ENCODE assay signal across 8 cellular contexts in the genomic region with DNA sequence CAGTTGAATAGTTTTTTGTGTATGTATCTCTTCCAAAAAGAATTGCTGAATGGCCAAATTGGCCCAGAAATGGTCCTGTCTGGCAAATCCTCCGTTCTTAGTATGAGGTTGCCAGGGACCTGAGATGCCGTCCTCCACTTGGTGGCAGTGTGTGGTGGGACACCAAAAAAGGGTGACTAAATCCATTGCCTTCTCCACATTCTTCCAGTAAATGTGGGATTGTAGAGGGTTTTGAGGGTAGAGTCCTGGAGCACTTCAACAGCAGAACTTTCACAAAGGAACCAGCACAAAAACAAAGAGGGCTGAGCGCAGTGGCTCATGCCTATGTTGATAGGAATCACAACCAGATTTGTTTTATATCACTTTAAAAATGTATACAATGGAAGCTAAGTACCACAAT.
DNase-seq lines count a peak whose midpoint lies in the region; ATAC-seq and TF ChIP-seq lines count a peak whose summit lies in the region.

No MANE protein-coding gene starts in this region.

- ATAC-seq in activated CD4-positive, CD25-positive, alpha-beta regulatory T cell treated with anti-CD3 and anti-CD28 coated beads, Interleukin-2, amount 50 U/mL, for 24 hours: no peak
- no peak for ATAC-seq in GM18873 (IDR thresholded peaks at IDR 0.05; ENCODE audit: low FRiP score, unreplicated experiment)

- no peaks in the 10 kb centered on the region for H3F3A ChIP-seq in OCI-LY1 (ENCODE audit: insufficient read depth, low read length)

- H2AFZ ChIP-seq in OCI-LY1 (ENCODE audit: low read length): no peak overlapping the region

- H3K4me2 ChIP-seq in OCI-LY1 (ENCODE audit: low read length): no peak overlapping the region

- DNase-seq in COR-L47 (lab: John Stamatoyannopoulos, UW) (peak; percentile 24), H4 (ENCODE audit: low spot score) (peak; percentile 55), cerebellum (ENCODE audit: low spot score) (peak; percentile 44), middle frontal gyrus (ENCODE audit: extremely low spot score, low spot score) (peak; percentile 5)
- DNase-seq in effector CD4-positive, alpha-beta T cell: no peak

- H3K9ac ChIP-seq in OCI-LY1 (ENCODE audit: low read length): no peak overlapping the region

- TF ChIP-seq CTCF in OCI-LY1 (IDR thresholded peaks at IDR 0.05; ENCODE audit: low read length): peak; percentile 27; the same call in 1 of the 2 replicates

- no peak overlapping the region for H3K4me3 ChIP-seq in OCI-LY1 (ENCODE audit: low read depth, low read length, poor library complexity, severe bottlenecking)

- H3K27me3 ChIP-seq in OCI-LY1 (ENCODE audit: insufficient read depth, low read length): no peaks in the 10 kb centered on the region

- H4K20me1 ChIP-seq in OCI-LY1 (ENCODE audit: insufficient read depth, low read length): no peaks in the 10 kb centered on the region

- H3K36me3 ChIP-seq in OCI-LY1 (ENCODE audit: insufficient read depth, low read length): no peaks in the 10 kb centered on the region

- no peak overlapping the region for H3K27ac ChIP-seq in OCI-LY1 (ENCODE audit: low read depth, low read length, poor library complexity, severe bottlenecking)

- H3K9me2 ChIP-seq in OCI-LY1 (ENCODE audit: low read depth, low read length): no peaks in the 10 kb centered on the region

- H3K9me3 ChIP-seq in OCI-LY1 (ENCODE audit: low read length): no peaks in the 10 kb centered on the region

- H3K4me1 ChIP-seq in OCI-LY1 (ENCODE audit: insufficient read depth, low read length, severe bottlenecking): no peaks in the 10 kb centered on the region

- no peaks in the 10 kb centered on the region for H3K79me2 ChIP-seq in OCI-LY1 (ENCODE audit: insufficient read depth, low read length)
